ENCODE assay signal across 7 cellular contexts in the genomic region with DNA sequence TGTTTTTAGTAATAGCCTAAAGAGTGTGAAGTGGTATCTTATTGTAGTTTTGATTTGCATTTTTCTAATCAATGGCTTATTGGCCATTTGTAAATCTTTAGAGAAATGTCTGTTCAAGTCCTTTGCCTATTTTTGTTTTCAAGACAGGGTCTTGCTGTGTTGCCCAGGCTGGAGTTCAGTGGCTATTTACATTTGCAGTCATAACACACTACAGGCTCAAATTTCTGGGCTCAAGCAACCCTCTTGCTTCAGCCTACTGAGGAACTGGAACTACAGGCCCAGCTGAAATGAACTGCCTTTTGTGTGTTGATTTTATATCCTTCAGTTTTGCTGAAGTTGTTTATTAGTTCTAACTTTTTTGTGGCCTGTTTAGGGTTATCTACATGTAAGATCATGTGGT. TPM values are rescaled to one million over a fixed set of nuclear protein-coding genes. Genes with fewer than 3 reads are reported as not detected.
"Had no signal": no experiment of that assay in that cellular context is flagged by ENCODE, and none has a peak within 500 bp of the region (broad histone marks: within the 10 kb centered on the region; RNA-seq: fewer than 3 reads in every experiment).

No MANE protein-coding gene starts in this region.

- H3K27ac ChIP-seq: HL-60, KMS-11 had no signal

- DNase-seq: IMR-90, KBM-7, KG1 had no signal

- FAIRE-seq: HTR-8/SVneo had no signal

- H3K9ac ChIP-seq: KMS-11 had no signal

- H3K4me2 ChIP-seq: KMS-11 had no signal

RNA-seq across cellular contexts. Expression of a gene that starts 27.9 kb away (rescaled TPM):
- total RNA-seq: HT-29 had no signal
